1 cellular context compared by ENCODE assay signal in genomic region chr4:139628184-139629012, GRCh38.
TF ChIP-seq lines count a peak whose summit lies in the region.

No MANE protein-coding gene starts in this region.

TF ChIP-seq in HEK293T, 16 proteins besides CTCF, POLR2A, EP300 and RAD21 (continued from another document):
- TF ChIP-seq, protein P1, sequence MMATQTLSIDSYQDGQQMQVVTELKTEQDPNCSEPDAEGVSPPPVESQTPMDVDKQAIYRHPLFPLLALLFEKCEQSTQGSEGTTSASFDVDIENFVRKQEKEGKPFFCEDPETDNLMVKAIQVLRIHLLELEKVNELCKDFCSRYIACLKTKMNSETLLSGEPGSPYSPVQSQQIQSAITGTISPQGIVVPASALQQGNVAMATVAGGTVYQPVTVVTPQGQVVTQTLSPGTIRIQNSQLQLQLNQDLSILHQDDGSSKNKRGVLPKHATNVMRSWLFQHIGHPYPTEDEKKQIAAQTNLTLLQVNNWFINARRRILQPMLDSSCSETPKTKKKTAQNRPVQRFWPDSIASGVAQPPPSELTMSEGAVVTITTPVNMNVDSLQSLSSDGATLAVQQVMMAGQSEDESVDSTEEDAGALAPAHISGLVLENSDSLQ (IDR thresholded peaks at IDR 0.05), result no peak
TF ChIP-seq in HEK293T: peak in this region for 0.
